ENCODE assay signal across 8 cellular contexts in the genomic region with DNA sequence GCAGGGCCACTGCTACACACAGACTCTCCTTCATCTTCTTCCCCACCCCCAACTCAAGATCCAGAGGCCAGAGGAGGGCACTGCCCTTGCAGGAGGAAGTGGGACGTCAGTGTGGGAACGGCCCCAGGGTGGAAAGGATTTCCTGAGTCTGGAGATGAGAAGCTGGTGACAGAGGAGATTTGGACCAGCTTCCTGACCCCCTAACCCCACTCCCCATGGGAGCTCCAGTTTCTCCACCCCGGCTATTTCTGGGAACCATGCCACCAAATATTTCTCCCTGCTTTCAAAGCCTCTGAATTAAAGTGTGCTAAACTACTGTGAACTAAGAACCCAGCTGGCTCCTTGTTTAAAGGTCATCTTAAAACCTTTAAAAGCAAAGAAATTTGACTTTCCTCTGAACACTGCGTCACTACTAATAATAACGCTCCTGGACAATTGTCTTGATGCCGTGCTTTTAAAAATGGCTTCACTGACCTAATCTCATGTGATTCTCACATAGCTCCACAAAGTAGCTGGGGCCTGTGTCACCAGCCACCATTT. TPM values are rescaled to one million over a fixed set of nuclear protein-coding genes. Genes with fewer than 3 reads are reported as not detected.
DNase-seq lines count a peak whose midpoint lies in the region; ATAC-seq and TF ChIP-seq lines count a peak whose summit lies in the region.

No MANE protein-coding gene starts in this region.

- no peaks in the 10 kb centered on the region for H3K9me3 ChIP-seq in tibial nerve

- H3K4me3 ChIP-seq in dorsolateral prefrontal cortex (no peak overlapping the region), tibial nerve (no peak overlapping the region)

- intact Hi-C loops in dorsolateral prefrontal cortex (cut with DNase I), result no loop called here

- TF ChIP-seq CTCF in dorsolateral prefrontal cortex (IDR thresholded peaks at IDR 0.05 in 54 of 56, conservative IDR thresholded peaks at IDR 0.05 in 2 of 56; ENCODE audit: low read depth in 1 of 56, partially characterized antibody in 56 of 56), result no peak
- TF ChIP-seq CTCF in tibial nerve (IDR thresholded peaks at IDR 0.05), result no peak
- no peak for TF ChIP-seq CTCF in RWPE1 (conservative IDR thresholded peaks at IDR 0.05; ENCODE audit: low read depth)

- CTCF ChIA-PET in RWPE1 (lab: Yijun Ruan, JAX), result no interaction called here

- POLR2A ChIA-PET in RWPE1 (lab: Yijun Ruan, JAX; ENCODE audit: low non-redundant PET), result no interaction called here

- H3K36me3 ChIP-seq in tibial nerve, result no peaks in the 10 kb centered on the region

- DNase-seq in Kasumi-1 (lab: John Stamatoyannopoulos, UW) (peak; percentile 64 to 78), dorsolateral prefrontal cortex (peak in 2 of 10 donors; percentile 13 to 23), lung microvascular endothelial cell (ENCODE audit: low read depth in 2 of 2) (peak; percentile 74 to 97), tibial nerve (ENCODE audit: low spot score in 2 of 2) (peak; percentile 65 to 85), NCI-H1105 (lab: John Stamatoyannopoulos, UW) (no peak), RWPE1 (ENCODE audit: low spot score) (no peak)
- no peak for DNase-seq in central memory CD4-positive, alpha-beta T cell

- ATAC-seq in HG03139 (IDR thresholded peaks at IDR 0.05; ENCODE audit: unreplicated experiment), result no peak

- peak; percentile 27 to 82 for TF ChIP-seq EP300 in tibial nerve (IDR thresholded peaks at IDR 0.05)

- H3K27me3 ChIP-seq in dorsolateral prefrontal cortex (no peaks in the 10 kb centered on the region), tibial nerve (no peaks in the 10 kb centered on the region)

- H3K4me1 ChIP-seq in tibial nerve, result peaks cover 0 to 41% (median 23%) of the 10 kb centered on the region in 4 donors

- H3K27ac ChIP-seq in dorsolateral prefrontal cortex (peak overlapping the region in 51 of 59 donors; percentile 16 to 90 (median 75)), tibial nerve (peak overlapping the region; percentile 19 to 79 (median 74)), RWPE1 (no peak overlapping the region)

- no peak for TF ChIP-seq POLR2A in tibial nerve (IDR thresholded peaks at IDR 0.05)

- WGBS in tibial nerve, 2 donors, result 1 to 4% methylated on average over 6 of the region's 6 CpGs

RNA-seq across cellular contexts. Expression of gene CWC15, which starts 46.6 kb away (rescaled TPM):
- total RNA-seq in dorsolateral prefrontal cortex (10 to 100 TPM; 45.0 to 75.4 (median 59.4) TPM), lung microvascular endothelial cell (24.2 and 28.4 TPM in 2 replicates), tibial nerve (10 to 100 TPM; 29.6 to 54.0 (median 37.9) TPM)

RNA-seq across cellular contexts. Expression of gene KDM4D, which starts 46.7 kb away (rescaled TPM):
- total RNA-seq in dorsolateral prefrontal cortex (1 to 10 TPM in 89 of 120 experiments, under 1 TPM in 30, not detected in 1; 0.39 to 3.1 (median 1.4) TPM), lung microvascular endothelial cell (0.20 and 0.22 TPM in 2 replicates), tibial nerve (1 to 10 TPM in 3 of 4 donors, under 1 TPM in 1; 0.63 to 4.8 (median 1.3) TPM)

Comparison
In these comparisons a context has a peak if more than half of its experiments do, and no peak if none do; other contexts are left out.
1. DNase-seq: peak in Kasumi-1 (2 of 2), lung microvascular endothelial cell (2 of 2) and tibial nerve (2 of 2); none in NCI-H1105 (single experiment), central memory CD4-positive, alpha-beta T cell (single experiment) and RWPE1 (single experiment).